ENCODE assay signal across 11 cellular contexts in the genomic region with DNA sequence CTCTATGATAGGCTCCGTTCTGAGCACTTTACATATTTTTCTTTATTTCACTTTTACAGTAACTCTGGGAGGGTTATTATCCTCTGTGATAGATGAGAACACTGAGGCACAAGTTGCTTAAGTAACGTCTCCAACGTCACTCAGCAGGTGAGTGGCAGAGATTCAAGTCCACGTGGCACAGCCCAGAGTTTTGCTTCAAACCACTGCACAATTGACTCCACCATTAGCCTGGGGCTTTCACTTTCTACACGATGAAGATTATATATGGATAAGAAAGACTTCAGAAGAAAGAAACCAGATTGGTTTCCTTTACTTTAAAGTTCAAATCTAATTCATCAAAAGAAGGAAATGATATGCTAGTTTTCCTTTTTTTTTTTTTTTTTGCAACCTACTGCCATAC.
DNase-seq lines count a peak whose midpoint lies in the region; ATAC-seq and TF ChIP-seq lines count a peak whose summit lies in the region.
"Had no signal": no experiment of that assay in that cellular context is flagged by ENCODE, and none has a peak within 500 bp of the region (broad histone marks: within the 10 kb centered on the region; RNA-seq: fewer than 3 reads in every experiment).

No MANE protein-coding gene starts in this region.

- H3K27ac Mint-ChIP-seq in activated naive CD4-positive, alpha-beta T cell treated with anti-CD3 and anti-CD28 coated beads for 36 hours: peak overlapping the region; percentile 89
- peak overlapping the region; percentile 68 for H3K27ac Mint-ChIP-seq in osteocyte (ENCODE audit: unreplicated experiment)

- in situ Hi-C loops in transverse colon (cut with MboI; ENCODE audit: low pct_ligation_motif_present in 1 of 4, low pct_unique_long_range_greater_than_20kb in 1 of 4, low sequenced_read_pairs in 3 of 4): loop anchor here in 2 of 4 donors (25.0 kb wide), 1 partner anchor 390 kb away; no protein-coding TSS in a partner anchor

- peak; percentile 44 for DNase-seq in right atrium auricular region (ENCODE audit: low spot score)
- DNase-seq in heart left ventricle: no peak
- peak; percentile 81 for DNase-seq in activated naive CD4-positive, alpha-beta T cell treated with anti-CD3 and anti-CD28 coated beads for 36 hours
- no peak for DNase-seq in osteocyte (ENCODE audit: extremely low spot score, unreplicated experiment)
- peak; percentile 29 for DNase-seq in transverse colon
- DNase-seq in NCI-H2196 (lab: John Stamatoyannopoulos, UW; ENCODE audit: unreplicated experiment): no peak
- DNase-seq in NCI-H1105 (lab: John Stamatoyannopoulos, UW): no peak
- no peak for DNase-seq in NCI-H1436 treated with DMSO at 0.1 percent for 48 hours (lab: John Stamatoyannopoulos, UW)
- DNase-seq: AML-193, body of pancreas had no signal

- no peaks in the 10 kb centered on the region for H3K36me3 Mint-ChIP-seq in activated naive CD4-positive, alpha-beta T cell treated with anti-CD3 and anti-CD28 coated beads for 36 hours (ENCODE audit: low read depth)
- H3K36me3 Mint-ChIP-seq in osteocyte (ENCODE audit: unreplicated experiment): no peaks in the 10 kb centered on the region

- H3K9me3 ChIP-seq in right atrium auricular region (no peaks in the 10 kb centered on the region), heart left ventricle (no peaks in the 10 kb centered on the region), transverse colon (no peaks in the 10 kb centered on the region)
- H3K9me3 ChIP-seq: body of pancreas had no signal

- no peaks in the 10 kb centered on the region for H3K27me3 ChIP-seq in right atrium auricular region
- peaks cover 0 to 12% (median 0%) of the 10 kb centered on the region in 9 donors for H3K27me3 ChIP-seq in heart left ventricle
- no peaks in the 10 kb centered on the region for H3K27me3 ChIP-seq in transverse colon
- H3K27me3 ChIP-seq: body of pancreas had no signal

- 69 to 73% (median 70%) methylated on average over 5 of the region's 5 CpGs for WGBS in heart left ventricle, 4 donors
- WGBS in transverse colon (ENCODE audit: low coverage in 1 of 2), 2 donors: 47 to 64% methylated on average over 5 of the region's 5 CpGs

- H3K4me1 Mint-ChIP-seq in activated naive CD4-positive, alpha-beta T cell treated with anti-CD3 and anti-CD28 coated beads for 36 hours (ENCODE audit: low read depth): peaks cover 39% of the 10 kb centered on the region
- H3K4me1 Mint-ChIP-seq in osteocyte (ENCODE audit: unreplicated experiment): peaks cover 18% of the 10 kb centered on the region

- TF ChIP-seq POLR2A in heart left ventricle (IDR thresholded peaks at IDR 0.05) (no peak), transverse colon (IDR thresholded peaks at IDR 0.05) (no peak)

- TF ChIP-seq EP300 in transverse colon (IDR thresholded peaks at IDR 0.05; ENCODE audit: low read depth): no peak

- H3K4me3 ChIP-seq in right atrium auricular region: no peak overlapping the region
- no peak overlapping the region for H3K4me3 ChIP-seq in heart left ventricle
- no peak overlapping the region for H3K4me3 ChIP-seq in transverse colon
- H3K4me3 ChIP-seq: body of pancreas had no signal

- intact Hi-C loops in heart left ventricle (cut with DNase I) (no loop called here), transverse colon (cut with DNase I; ENCODE audit: low total_unique reads) (loop anchor here (10.0 kb wide), 2 partner anchors 67 to 677 kb away; no protein-coding TSS in a partner anchor)
- intact Hi-C loops in activated naive CD4-positive, alpha-beta T cell treated with anti-CD3 and anti-CD28 coated beads for 36 hours (cut with micrococcal nuclease): loop anchor here (1.0 to 5.0 kb wide), 5 partner anchors 53 to 225 kb away; no protein-coding TSS in a partner anchor

- peaks cover 36% of the 10 kb centered on the region for H3K27me3 Mint-ChIP-seq in activated naive CD4-positive, alpha-beta T cell treated with anti-CD3 and anti-CD28 coated beads for 36 hours (ENCODE audit: low read depth)
- H3K27me3 Mint-ChIP-seq in osteocyte (ENCODE audit: unreplicated experiment): no peaks in the 10 kb centered on the region

- no peak overlapping the region for H3K27ac ChIP-seq in right atrium auricular region
- no peak overlapping the region for H3K27ac ChIP-seq in heart left ventricle
- H3K27ac ChIP-seq in transverse colon: no peak overlapping the region
- H3K27ac ChIP-seq: body of pancreas, parathyroid adenoma had no signal

- no peak for ATAC-seq in heart left ventricle
- ATAC-seq: body of pancreas had no signal

- H3K4me1 ChIP-seq in right atrium auricular region: no peaks in the 10 kb centered on the region
- H3K4me1 ChIP-seq in heart left ventricle: peaks cover 0 to 8% (median 0%) of the 10 kb centered on the region in 12 donors
- no peaks in the 10 kb centered on the region for H3K4me1 ChIP-seq in transverse colon
- H3K4me1 ChIP-seq: body of pancreas, parathyroid adenoma had no signal

- CTCF ChIA-PET in activated naive CD4-positive, alpha-beta T cell treated with anti-CD3 and anti-CD28 coated beads for 36 hours (lab: Charles Lee): no interaction called here

- TF ChIP-seq CTCF in right atrium auricular region (IDR thresholded peaks at IDR 0.05): no peak
- no peak for TF ChIP-seq CTCF in heart left ventricle (IDR thresholded peaks at IDR 0.05)
- no peak for TF ChIP-seq CTCF in osteocyte (IDR thresholded peaks at IDR 0.05)
- TF ChIP-seq CTCF in transverse colon (IDR thresholded peaks at IDR 0.05): no peak

- H3K36me3 ChIP-seq in right atrium auricular region (no peaks in the 10 kb centered on the region), heart left ventricle (no peaks in the 10 kb centered on the region), transverse colon (no peaks in the 10 kb centered on the region)

- no peaks in the 10 kb centered on the region for H3K9me3 Mint-ChIP-seq in activated naive CD4-positive, alpha-beta T cell treated with anti-CD3 and anti-CD28 coated beads for 36 hours
- peaks cover 3% of the 10 kb centered on the region for H3K9me3 Mint-ChIP-seq in osteocyte (ENCODE audit: unreplicated experiment)

- H3K4me3 Mint-ChIP-seq in activated naive CD4-positive, alpha-beta T cell treated with anti-CD3 and anti-CD28 coated beads for 36 hours: peak overlapping the region; percentile 20
- no peak overlapping the region for H3K4me3 Mint-ChIP-seq in osteocyte (ENCODE audit: unreplicated experiment)

Comparison
In these comparisons a context has a peak if more than half of its experiments do, and no peak if none do; other contexts are left out.
1. DNase-seq: peak in right atrium auricular region (single experiment), activated naive CD4-positive, alpha-beta T cell treated with anti-CD3 and anti-CD28 coated beads for 36 hours (single experiment) and transverse colon (single experiment); none in heart left ventricle (0 of 5), osteocyte (single experiment), NCI-H2196 (single experiment), NCI-H1105 (single experiment) and NCI-H1436 treated with DMSO at 0.1 percent for 48 hours (single experiment).
2. intact Hi-C loops: an anchor here in activated naive CD4-positive, alpha-beta T cell treated with anti-CD3 and anti-CD28 coated beads for 36 hours (1.0 to 5.0 kb wide) and transverse colon (10.0 kb wide); none called in heart left ventricle.